ENCODE assay signal across 1 cellular context in genomic region chr12:111448831-111449790, GRCh38.
TF ChIP-seq lines count a peak whose summit lies in the region.

No MANE protein-coding gene starts in this region.

TF ChIP-seq in GM12878, 131 proteins besides CTCF, POLR2A, EP300 and RAD21 (continued from another document):
- TF ChIP-seq ZBTB4 (CRISPR knock-in tag; IDR thresholded peaks at IDR 0.05) (no peak), RBBP5 (conservative IDR thresholded peaks at IDR 0.05) (no peak), SMAD1 (IDR thresholded peaks at IDR 0.05; ENCODE audit: low read depth, partially characterized antibody) (no peak), REST (IDR thresholded peaks at IDR 0.05; ENCODE audit: low read depth, low read length) (no peak), PAX5 (IDR thresholded peaks at IDR 0.05; ENCODE audit: borderline replicate concordance, low read depth, low read length) (no peak), ZNF217 (IDR thresholded peaks at IDR 0.05) (no peak), ZBTB11 (CRISPR knock-in tag; IDR thresholded peaks at IDR 0.05) (no peak), SIN3A (IDR thresholded peaks at IDR 0.05; ENCODE audit: low read depth, low read length) (no peak), SMARCA5 (IDR thresholded peaks at IDR 0.05) (no peak), YBX1 (IDR thresholded peaks at IDR 0.05) (no peak), IRF3 (IDR thresholded peaks at IDR 0.05) (no peak), MEF2B (IDR thresholded peaks at IDR 0.05; ENCODE audit: partially characterized antibody, poor library complexity, severe bottlenecking) (no peak), ZZZ3 (IDR thresholded peaks at IDR 0.05; ENCODE audit: control insufficient read depth, insufficient read length, low read depth) (no peak), HDGF (IDR thresholded peaks at IDR 0.05) (no peak), KLF5 (IDR thresholded peaks at IDR 0.05; ENCODE audit: partially characterized antibody) (no peak)
